8 cellular contexts compared by ENCODE assay signal in the genomic region with DNA sequence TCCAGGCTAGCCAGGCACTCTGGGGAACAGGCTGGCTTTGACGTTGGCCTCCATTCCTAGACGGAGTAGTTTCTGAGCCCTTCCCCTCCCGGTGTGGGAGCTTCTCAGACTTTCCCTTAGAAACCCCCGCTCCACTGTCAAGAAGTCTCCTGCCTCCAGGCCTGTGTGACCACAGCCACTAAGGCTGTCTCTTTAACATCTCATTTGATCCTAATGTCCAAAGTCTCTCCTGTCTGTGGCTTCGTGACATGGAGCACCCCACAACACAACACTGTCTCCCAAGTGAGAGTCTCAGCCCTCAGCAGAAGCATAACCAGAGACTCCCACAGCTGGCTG. TPM values are rescaled to one million over a fixed set of nuclear protein-coding genes. Genes with fewer than 3 reads are reported as not detected.
A peak's percentile ranks its signal among the peaks of the same experiment; 100 is the strongest.
DNase-seq lines count a peak whose midpoint lies in the region; ATAC-seq and TF ChIP-seq lines count a peak whose summit lies in the region.

No MANE protein-coding gene starts in this region.

- peak overlapping the region; percentile 79 for H3K4me3 ChIP-seq in OCI-LY7 (ENCODE audit: low read depth, low read length, poor library complexity, severe bottlenecking)
- peak overlapping the region in 3 of 4 donors; percentile 13 to 55 (median 22) for H3K4me3 ChIP-seq in esophagus squamous epithelium

- ATAC-seq in GM19463 (IDR thresholded peaks at IDR 0.05; ENCODE audit: unreplicated experiment) (peak; percentile 5), GM19023 (IDR thresholded peaks at IDR 0.05; ENCODE audit: unreplicated experiment) (no peak)
- peak; percentile 0 for ATAC-seq in stimulated activated memory B cell treated with anti-CD40 and anti-IgM and Interleukin-4, amounts not matched to agents 10 μg/mL and 1 μg/mL and 100 μg/mL, for 72 hours

- CTCF ChIA-PET in OCI-LY7 (lab: Charles Lee; ENCODE audit: unreplicated experiment), result interaction anchor here (1.0 to 1.2 kb wide), 2 partner anchors 51 to 141 kb away, joined by 3 to 4 read pairs; no protein-coding TSS in a partner anchor

- H3K27me3 Mint-ChIP-seq in stimulated activated memory B cell treated with anti-CD40 and anti-IgM and Interleukin-4, amounts not matched to agents 10 μg/mL and 1 μg/mL and 100 μg/mL, for 72 hours, result no peaks in the 10 kb centered on the region

- peaks cover 87% of the 10 kb centered on the region for H3K4me1 Mint-ChIP-seq in stimulated activated memory B cell treated with anti-CD40 and anti-IgM and Interleukin-4, amounts not matched to agents 10 μg/mL and 1 μg/mL and 100 μg/mL, for 72 hours

- H3K36me3 ChIP-seq in OCI-LY7 (ENCODE audit: insufficient read depth, low read length) (peaks cover 42% of the 10 kb centered on the region), esophagus squamous epithelium (peaks cover 23 to 43% (median 26%) of the 10 kb centered on the region in 3 donors)

- no peaks in the 10 kb centered on the region for H3K9me3 Mint-ChIP-seq in stimulated activated memory B cell treated with anti-CD40 and anti-IgM and Interleukin-4, amounts not matched to agents 10 μg/mL and 1 μg/mL and 100 μg/mL, for 72 hours

- 21 to 24% methylated on average over 4 to 5 of the region's 5 CpGs for WGBS in esophagus squamous epithelium, 2 donors

- H3K9me2 ChIP-seq in OCI-LY7 (ENCODE audit: insufficient read depth, low read length), result no peaks in the 10 kb centered on the region

- TF ChIP-seq CTCF in OCI-LY7 (conservative IDR thresholded peaks at IDR 0.05; ENCODE audit: low read length), result no peak
- TF ChIP-seq CTCF in esophagus squamous epithelium (IDR thresholded peaks at IDR 0.05), result no peak

- BruUV-seq in OCI-LY7 (replicated peaks; lab: Mats Ljungman, UMichigan), result no TSS peak

- POLR2A ChIA-PET in OCI-LY7 (lab: Charles Lee), result interaction anchor here (0.6 to 1.6 kb wide), 10 partner anchors 9 to 69 kb away, joined by 3 to 4 read pairs (median 3); no protein-coding TSS in a partner anchor

- 0 out of 2 replicates have a peak, but pooled peaks cover 6% of the 10 kb centered on the region for H4K20me1 ChIP-seq in OCI-LY7 (ENCODE audit: insufficient read depth, low read length)

- peaks cover 70% of the 10 kb centered on the region for H3K4me1 ChIP-seq in OCI-LY7 (ENCODE audit: insufficient read depth, low read length, poor library complexity, severe bottlenecking)
- H3K4me1 ChIP-seq in esophagus squamous epithelium, result peaks cover 62 to 100% (median 70%) of the 10 kb centered on the region in 3 donors

- DNase-seq in OCI-LY7 (ENCODE audit: low spot score) (no peak), esophagus squamous epithelium (lab: John Stamatoyannopoulos, UW) (no peak), NCI-H2171 (lab: John Stamatoyannopoulos, UW) (no peak)
- no peak for DNase-seq in activated CD8-positive, alpha-beta memory T cell treated with anti-CD3 and anti-CD28 coated beads, Interleukin-2, amount 50 U/mL, for 48 hours
- DNase-seq in stimulated activated CD4-positive, alpha-beta T cell treated with anti-CD3 and anti-CD28 coated beads, Interleukin-2, amount 100 ng/mL, for 24 hours, result no peak

- peak overlapping the region; percentile 87 for H3K27ac Mint-ChIP-seq in stimulated activated memory B cell treated with anti-CD40 and anti-IgM and Interleukin-4, amounts not matched to agents 10 μg/mL and 1 μg/mL and 100 μg/mL, for 72 hours

- peak overlapping the region; percentile 71 for H3K4me3 Mint-ChIP-seq in stimulated activated memory B cell treated with anti-CD40 and anti-IgM and Interleukin-4, amounts not matched to agents 10 μg/mL and 1 μg/mL and 100 μg/mL, for 72 hours

- H3K27me3 ChIP-seq in esophagus squamous epithelium, result no peaks in the 10 kb centered on the region

- no peak for TF ChIP-seq POLR2A in esophagus squamous epithelium (IDR thresholded peaks at IDR 0.05)

- peak overlapping the region; percentile 92 for H3K4me2 ChIP-seq in OCI-LY7 (ENCODE audit: low read length)

- no peak overlapping the region for H2AFZ ChIP-seq in OCI-LY7 (ENCODE audit: low read length)

- H3K9me3 ChIP-seq in OCI-LY7 (ENCODE audit: low read length) (no peaks in the 10 kb centered on the region), esophagus squamous epithelium (no peaks in the 10 kb centered on the region)

- peak overlapping the region; percentile 90 for H3K27ac ChIP-seq in OCI-LY7 (ENCODE audit: low read depth, low read length, poor library complexity, severe bottlenecking)
- peak overlapping the region; percentile 80 to 99 (median 96) for H3K27ac ChIP-seq in esophagus squamous epithelium

- intact Hi-C loops in OCI-LY7 (cut with micrococcal nuclease; ENCODE audit: unreplicated experiment), result loop anchor here (5.0 kb wide), 1 partner anchor 60 kb away; no protein-coding TSS in a partner anchor
- intact Hi-C loops in esophagus squamous epithelium (cut with DNase I), result loop anchor here (5.0 kb wide), 1 partner anchor 35 kb away; no protein-coding TSS in a partner anchor

- H3K36me3 Mint-ChIP-seq in stimulated activated memory B cell treated with anti-CD40 and anti-IgM and Interleukin-4, amounts not matched to agents 10 μg/mL and 1 μg/mL and 100 μg/mL, for 72 hours, result peaks cover 47% of the 10 kb centered on the region

- H3K79me2 ChIP-seq in OCI-LY7 (ENCODE audit: insufficient read depth, low read depth, low read length), result peaks cover 69% of the 10 kb centered on the region

RNA-seq across cellular contexts. Expression of gene CSRNP1, which starts 6.0 kb away (rescaled TPM):
- 9.5 and 10.5 TPM in 2 replicates for total RNA-seq in OCI-LY7 (2014; rRNA removed; shearing (Covaris generic))
- 9.4 and 9.7 TPM in 2 replicates for total RNA-seq in OCI-LY7 (2022)
- 10 to 100 TPM; 11.9 to 35.6 (median 19.7) TPM for total RNA-seq in esophagus squamous epithelium

RNA-seq across cellular contexts. Expression of gene TTC21A, which starts 39.9 kb away (rescaled TPM):
- total RNA-seq in OCI-LY7 (2014; rRNA removed; shearing (Covaris generic)), result 10.5 and 12.8 TPM in 2 replicates
- total RNA-seq in OCI-LY7 (2022), result 27.1 and 32.3 TPM in 2 replicates
- total RNA-seq in esophagus squamous epithelium, result 1 to 10 TPM; 1.6 to 2.9 (median 2.5) TPM

RNA-seq across cellular contexts. Expression of gene GORASP1, which starts 39.9 kb away (rescaled TPM):
- total RNA-seq in OCI-LY7 (2014; rRNA removed; shearing (Covaris generic)), result 44.8 and 59.9 TPM in 2 replicates
- total RNA-seq in OCI-LY7 (2022), result 51.5 and 57.9 TPM in 2 replicates
- total RNA-seq in esophagus squamous epithelium, result 100 to 1,000 TPM in 1 of 4 donors, 10 to 100 TPM in 3; 26.4 to 102 (median 43.8) TPM

RNA-seq across cellular contexts. Expression of gene XIRP1, which starts 45.1 kb away (rescaled TPM):
- not detected in 2 replicates for total RNA-seq in OCI-LY7 (2014; rRNA removed; shearing (Covaris generic))
- not detected in 2 replicates for total RNA-seq in OCI-LY7 (2022)
- under 1 TPM in 2 of 4 donors, not detected in 2; 0.18 to 0.19 TPM for total RNA-seq in esophagus squamous epithelium
